9 cellular contexts compared by ENCODE assay signal in genomic region chr9:110099236-110099741, GRCh38.
DNase-seq lines count a peak whose midpoint lies in the region; ATAC-seq, FAIRE-seq and TF ChIP-seq lines count a peak whose summit lies in the region.
"Had no signal": no experiment of that assay in that cellular context is flagged by ENCODE, and none has a peak within 500 bp of the region (broad histone marks: within the 10 kb centered on the region; RNA-seq: fewer than 3 reads in every experiment).

No MANE protein-coding gene starts in this region.

- H3K4me1 ChIP-seq in ACC112 (ENCODE audit: control insufficient read depth, insufficient read depth, low read length, unreplicated experiment) (peaks cover 71% of the 10 kb centered on the region), right atrium auricular region (peaks cover 0 to 72% of the 10 kb centered on the region in 2 donors), HepG2 (ENCODE audit: insufficient read depth, low read length) (peaks cover 8% of the 10 kb centered on the region)

- ATAC-seq in HepG2: no peak
- no peak for ATAC-seq in GM18498 (IDR thresholded peaks at IDR 0.05; ENCODE audit: unreplicated experiment)
- ATAC-seq in activated CD8-positive, alpha-beta T cell treated with anti-CD3 and anti-CD28 coated beads for 36 hours: no peak

- POLR2A ChIA-PET in HepG2 (lab: Yijun Ruan, JAX): no interaction called here
- POLR2A ChIA-PET in activated CD8-positive, alpha-beta T cell treated with anti-CD3 and anti-CD28 coated beads for 36 hours (lab: Charles Lee): no interaction called here

- FAIRE-seq in HepG2 (lab: Jason Lieb, UNC): no peak

- peak; percentile 63 for DNase-seq in LHCN-M2 (ENCODE audit: low read depth)
- peak; percentile 27 for DNase-seq in T1000 (lab: John Stamatoyannopoulos, UW)
- peak; percentile 72 for DNase-seq in right atrium auricular region (ENCODE audit: low spot score)
- DNase-seq in HepG2 (ENCODE audit: low spot score): no peak
- no peak for DNase-seq in activated CD8-positive, alpha-beta memory T cell treated with anti-CD3 and anti-CD28 coated beads for 24 hours
- no peak for DNase-seq in activated CD8-positive, alpha-beta T cell treated with anti-CD3 and anti-CD28 coated beads for 36 hours
- DNase-seq: NCI-H2029 treated with DMSO at 0.1 percent for 48 hours had no signal

- TF ChIP-seq POLR2A in HepG2 (IDR thresholded peaks at IDR 0.05; ENCODE audit: insufficient read depth in 1 of 2, low read depth in 2 of 2, low read length in 2 of 2): no peak

- no TSS peak for BruUV-seq in HepG2 (replicated peaks; lab: Mats Ljungman, UMichigan)

- in situ Hi-C loops in HepG2 (cut with HindIII; ENCODE audit: extremely low pct_ligation_motif_present, low pct_unique_long_range_greater_than_20kb): no loop called here

- H3K79me2 ChIP-seq in ACC112 (ENCODE audit: control insufficient read depth, insufficient read depth, low read length, unreplicated experiment) (peaks cover 86% of the 10 kb centered on the region), HepG2 (ENCODE audit: insufficient read depth, low read length) (no peaks in the 10 kb centered on the region)

- no peak for TF ChIP-seq CTCF in right atrium auricular region (IDR thresholded peaks at IDR 0.05)
- TF ChIP-seq CTCF in HepG2 (CRISPR knock-in tag; IDR thresholded peaks at IDR 0.05): no peak
- TF ChIP-seq CTCF in activated CD8-positive, alpha-beta T cell treated with anti-CD3 and anti-CD28 coated beads for 36 hours (IDR thresholded peaks at IDR 0.05): no peak

- no peak overlapping the region for H3K4me2 ChIP-seq in HepG2 (ENCODE audit: low read depth, low read length)

- H3K4me1 Mint-ChIP-seq in activated CD8-positive, alpha-beta T cell treated with anti-CD3 and anti-CD28 coated beads for 36 hours (ENCODE audit: low read depth): no peaks in the 10 kb centered on the region

- H3K36me3 ChIP-seq in ACC112 (ENCODE audit: insufficient read depth, low read length): peaks cover 7% of the 10 kb centered on the region; the same call in 1 of the 2 replicates
- H3K36me3 ChIP-seq in right atrium auricular region: no peaks in the 10 kb centered on the region
- H3K36me3 ChIP-seq in HepG2 (replicated peaks in 1 of 2; ENCODE audit: control insufficient read depth in 1 of 2, insufficient read depth in 2 of 2, low read length in 2 of 2): no peaks in the 10 kb centered on the region

- TF ChIP-seq EP300 in HepG2 (IDR thresholded peaks at IDR 0.05; ENCODE audit: low read depth in 2 of 2, low read length in 2 of 2): no peak
- TF ChIP-seq EP300 in HepG2 (CRISPR knock-in tag; IDR thresholded peaks at IDR 0.05; ENCODE audit: borderline replicate concordance): no peak

- H3K9me3 ChIP-seq in right atrium auricular region (no peaks in the 10 kb centered on the region), HepG2 (ENCODE audit: low read length) (no peaks in the 10 kb centered on the region)

- no peak overlapping the region for H2AFZ ChIP-seq in ACC112 (ENCODE audit: low read length, unreplicated experiment)
- H2AFZ ChIP-seq in HepG2 (ENCODE audit: low read length): no peak overlapping the region

- H3K27me3 Mint-ChIP-seq in activated CD8-positive, alpha-beta T cell treated with anti-CD3 and anti-CD28 coated beads for 36 hours: no peaks in the 10 kb centered on the region

- no peaks in the 10 kb centered on the region for H4K20me1 ChIP-seq in HepG2 (ENCODE audit: insufficient read depth, low read length)

- no peaks in the 10 kb centered on the region for H3K9me3 Mint-ChIP-seq in activated CD8-positive, alpha-beta T cell treated with anti-CD3 and anti-CD28 coated beads for 36 hours

- WGBS in HepG2 (ENCODE audit: low lambda C conversion rate): 30% methylated on average over 3 of the region's 3 CpGs

- H3K27me3 ChIP-seq in ACC112 (ENCODE audit: insufficient read depth, low read length): no peaks in the 10 kb centered on the region
- H3K27me3 ChIP-seq in right atrium auricular region: no peaks in the 10 kb centered on the region
- no peaks in the 10 kb centered on the region for H3K27me3 ChIP-seq in HepG2 (ENCODE audit: control insufficient read depth in 1 of 2, insufficient read depth in 2 of 2, low read length in 2 of 2)

- H3K27ac ChIP-seq in ACC112 (ENCODE audit: low read depth, low read length) (peak overlapping the region; percentile 78), right atrium auricular region (peak overlapping the region; percentile 3 to 8), HepG2 (ENCODE audit: extremely low read length, insufficient read depth, low read length) (no peak overlapping the region)

- H3K9ac ChIP-seq in HepG2 (ENCODE audit: insufficient read depth, low read depth, low read length): no peak overlapping the region

- intact Hi-C loops in HepG2 (cut with micrococcal nuclease; ENCODE audit: unreplicated experiment): no loop called here
- intact Hi-C loops in activated CD8-positive, alpha-beta T cell treated with anti-CD3 and anti-CD28 coated beads for 36 hours (cut with micrococcal nuclease): no loop called here

- H3K4me3 ChIP-seq in ACC112 (ENCODE audit: low read depth, low read length) (peak overlapping the region; percentile 13; the same call in 1 of the 2 replicates), right atrium auricular region (no peak overlapping the region), HepG2 (replicated peaks in 1 of 3; ENCODE audit: insufficient read depth in 1 of 3, low read depth in 2 of 3, low read length in 3 of 3) (no peak overlapping the region)

- no peak for TF ChIP-seq RAD21 in HepG2 (CRISPR knock-in tag; IDR thresholded peaks at IDR 0.05)

- no peak overlapping the region for H3K27ac Mint-ChIP-seq in activated CD8-positive, alpha-beta T cell treated with anti-CD3 and anti-CD28 coated beads for 36 hours

- H3K36me3 Mint-ChIP-seq in activated CD8-positive, alpha-beta T cell treated with anti-CD3 and anti-CD28 coated beads for 36 hours (ENCODE audit: low read depth): no peaks in the 10 kb centered on the region

- H3K4me3 Mint-ChIP-seq in activated CD8-positive, alpha-beta T cell treated with anti-CD3 and anti-CD28 coated beads for 36 hours: no peak overlapping the region

- CTCF ChIA-PET in HepG2 (lab: Yijun Ruan, JAX; ENCODE audit: low intra/inter-chr PET ratio, low total read pairs): no interaction called here
- CTCF ChIA-PET in activated CD8-positive, alpha-beta T cell treated with anti-CD3 and anti-CD28 coated beads for 36 hours (lab: Charles Lee): no interaction called here

TF ChIP-seq in HepG2, 621 proteins besides CTCF, POLR2A, EP300 and RAD21 (continues in another document):
- TF ChIP-seq FOXP4 (CRISPR knock-in tag; IDR thresholded peaks at IDR 0.05): no peak
- no peak for TF ChIP-seq ZFP37 (CRISPR knock-in tag; IDR thresholded peaks at IDR 0.05; ENCODE audit: borderline replicate concordance)
- TF ChIP-seq ZNF276 (CRISPR knock-in tag; IDR thresholded peaks at IDR 0.05; ENCODE audit: low read depth): no peak
- no peak for TF ChIP-seq ZNF3 (CRISPR knock-in tag; IDR thresholded peaks at IDR 0.05)
- TF ChIP-seq MXD3 (CRISPR knock-in tag; IDR thresholded peaks at IDR 0.05): no peak
- no peak for TF ChIP-seq U2AF1 (optimal IDR thresholded peaks at IDR 0.05; ENCODE audit: low read depth, low read length)
- no peak for TF ChIP-seq ZNF639 (CRISPR knock-in tag; conservative IDR thresholded peaks at IDR 0.05)

Comparison
In these comparisons a context has a peak if more than half of its experiments do, and no peak if none do; other contexts are left out.
1. DNase-seq: peak in LHCN-M2 (single experiment), T1000 (single experiment) and right atrium auricular region (single experiment); none in HepG2 (single experiment), activated CD8-positive, alpha-beta memory T cell treated with anti-CD3 and anti-CD28 coated beads for 24 hours (single experiment) and activated CD8-positive, alpha-beta T cell treated with anti-CD3 and anti-CD28 coated beads for 36 hours (single experiment).